In genomic region chr7:19587291-19587690, GRCh38 we compare ENCODE assay signal across 9 cellular contexts.
DNase-seq lines count a peak whose midpoint lies in the region; ATAC-seq and TF ChIP-seq lines count a peak whose summit lies in the region.
"Had no signal": no experiment of that assay in that cellular context is flagged by ENCODE, and none has a peak within 500 bp of the region (broad histone marks: within the 10 kb centered on the region; RNA-seq: fewer than 3 reads in every experiment).

No MANE protein-coding gene starts in this region.

- H3K79me1 ChIP-seq in mesendoderm (ENCODE audit: low read length) = no peaks in the 10 kb centered on the region

- H3K4me3 ChIP-seq in mesendoderm (ENCODE audit: low read length) = no peak overlapping the region
- H3K4me3 ChIP-seq in heart left ventricle = no peak overlapping the region

- no peak overlapping the region for H3K9ac ChIP-seq in mesendoderm (ENCODE audit: low read length)

- H4K8ac ChIP-seq in mesendoderm (ENCODE audit: low read depth, low read length) = no peak overlapping the region

- DNase-seq in NCI-H1417 (lab: John Stamatoyannopoulos, UW) = peak in 2 of 3 experiments; percentile 21 to 52
- no peak for DNase-seq in NCI-H1417 treated with DMSO at 0.1 percent for 48 hours (lab: John Stamatoyannopoulos, UW)
- peak; percentile 7 for DNase-seq in HEK293T (ENCODE audit: extremely low spot score)
- DNase-seq in NCI-H446 treated with DMSO at 0.1 percent for 48 hours (lab: John Stamatoyannopoulos, UW) = peak; percentile 6
- DNase-seq in mesendoderm = peak; percentile 57
- DNase-seq in NCI-H2107 treated with DMSO at 0.1 percent for 48 hours (lab: John Stamatoyannopoulos, UW; ENCODE audit: unreplicated experiment) = no peak
- DNase-seq in heart left ventricle = no peak
- no peak for DNase-seq in COLO829 (ENCODE audit: low spot score)
- DNase-seq: SW 1271 had no signal

- ATAC-seq in heart left ventricle = no peak

- H3K4ac ChIP-seq in mesendoderm (ENCODE audit: low read depth, low read length) = no peak overlapping the region

- TF ChIP-seq CTCF in heart left ventricle (IDR thresholded peaks at IDR 0.05) = no peak

- H3K36me3 ChIP-seq in mesendoderm (ENCODE audit: control insufficient read depth, insufficient read depth, low read length) (no peaks in the 10 kb centered on the region), heart left ventricle (no peaks in the 10 kb centered on the region)

- TF ChIP-seq POLR2A in heart left ventricle (IDR thresholded peaks at IDR 0.05) = no peak

- CTCF ChIA-PET in HEK293T (lab: Yijun Ruan, JAX) = no interaction called here

- H2BK120ac ChIP-seq in mesendoderm (ENCODE audit: low read depth, low read length) = no peak overlapping the region

- no peak overlapping the region for H3K23ac ChIP-seq in mesendoderm (ENCODE audit: low read length)

- H3K27me3 ChIP-seq in mesendoderm (ENCODE audit: insufficient read depth, low read length, poor library complexity) (no peaks in the 10 kb centered on the region), heart left ventricle (no peaks in the 10 kb centered on the region)

- H3K79me2 ChIP-seq in mesendoderm (ENCODE audit: control insufficient read depth, insufficient read depth, low read length) = no peaks in the 10 kb centered on the region

- H2AK5ac ChIP-seq in mesendoderm (ENCODE audit: low read length) = no peak overlapping the region

- H3K27ac ChIP-seq in mesendoderm (ENCODE audit: low read depth, low read length) (no peak overlapping the region), heart left ventricle (no peak overlapping the region)

- H2BK5ac ChIP-seq in mesendoderm (ENCODE audit: low read length) = no peak overlapping the region

- WGBS in mesendoderm (ENCODE audit: extremely low coverage, insufficient coverage, low lambda C conversion rate) = no CpG with 5 or more reads among the region's 2 CpGs
- WGBS in heart left ventricle, 4 donors = 32 to 42% (median 35%) methylated on average over 2 of the region's 2 CpGs

- POLR2A ChIA-PET in HEK293T (lab: Yijun Ruan, JAX) = no interaction called here

- H3K18ac ChIP-seq in mesendoderm (ENCODE audit: low read length) = no peak overlapping the region

- H3K9me3 ChIP-seq in heart left ventricle = peaks cover 0 to 3% (median 0%) of the 10 kb centered on the region in 12 donors

- H3K4me1 ChIP-seq in mesendoderm (ENCODE audit: control insufficient read depth, low read depth, low read length) (no peaks in the 10 kb centered on the region), heart left ventricle (no peaks in the 10 kb centered on the region)

- intact Hi-C loops in heart left ventricle (cut with DNase I) = no loop called here

- H2BK15ac ChIP-seq in mesendoderm (replicated peaks; ENCODE audit: low read depth) = no peak overlapping the region

- H4K5ac ChIP-seq in mesendoderm (ENCODE audit: low read length) = no peak overlapping the region

- no peak overlapping the region for H3K56ac ChIP-seq in mesendoderm (ENCODE audit: low read length)

- H3K4me2 ChIP-seq in mesendoderm (ENCODE audit: low read length) = no peak overlapping the region

TF ChIP-seq in HEK293T, 16 proteins besides CTCF, POLR2A, EP300 and RAD21:
- TF ChIP-seq SUZ12 (IDR thresholded peaks at IDR 0.05) (no peak), FOXA1 (IDR thresholded peaks at IDR 0.05) (no peak), BHLHE40 (IDR thresholded peaks at IDR 0.05; ENCODE audit: borderline replicate concordance) (no peak), ZNF384 (IDR thresholded peaks at IDR 0.05) (no peak), FOXM1 (IDR thresholded peaks at IDR 0.05; ENCODE audit: borderline replicate concordance) (no peak), SP1 (IDR thresholded peaks at IDR 0.05) (no peak), NFRKB (IDR thresholded peaks at IDR 0.05) (no peak), ELF4 (IDR thresholded peaks at IDR 0.05) (no peak), HDGF (IDR thresholded peaks at IDR 0.05; ENCODE audit: borderline replicate concordance) (no peak), TARDBP (IDR thresholded peaks at IDR 0.05) (no peak), CTBP1 (IDR thresholded peaks at IDR 0.05; ENCODE audit: borderline replicate concordance) (no peak), L3MBTL2 (conservative IDR thresholded peaks at IDR 0.05) (no peak), ARNT (IDR thresholded peaks at IDR 0.05) (no peak)

Comparison
In these comparisons a context has a peak if more than half of its experiments do, and no peak if none do; other contexts are left out.
1. DNase-seq: peak in NCI-H1417 (2 of 3), HEK293T (single experiment), NCI-H446 treated with DMSO at 0.1 percent for 48 hours (single experiment) and mesendoderm (single experiment); none in NCI-H1417 treated with DMSO at 0.1 percent for 48 hours (single experiment), NCI-H2107 treated with DMSO at 0.1 percent for 48 hours (single experiment), heart left ventricle (0 of 5) and COLO829 (single experiment).